13 cellular contexts compared by ENCODE assay signal in the genomic region with DNA sequence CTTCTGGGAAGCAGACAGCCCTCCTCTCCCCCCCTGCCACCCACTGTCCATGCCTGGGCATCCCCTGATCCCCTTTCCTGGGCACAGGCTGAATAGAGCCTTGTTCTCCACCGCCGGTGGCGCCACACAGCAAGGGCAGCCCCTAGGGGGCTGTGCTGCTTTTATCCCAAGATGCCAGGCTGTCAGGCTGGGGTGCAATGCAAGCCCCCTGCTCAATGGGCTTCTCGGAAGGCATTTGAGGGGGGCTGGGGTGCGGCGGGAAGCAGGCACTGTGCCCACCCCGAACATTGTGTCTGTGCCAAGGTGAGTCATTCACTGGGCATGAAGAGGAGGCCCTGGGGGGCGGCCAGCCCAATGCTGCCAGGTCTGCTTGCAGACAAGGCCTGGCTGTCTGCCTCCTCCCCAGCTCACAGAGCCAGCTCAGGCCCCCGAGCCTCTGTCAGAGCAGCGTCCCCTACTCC. TPM values are rescaled to one million over a fixed set of nuclear protein-coding genes. Genes with fewer than 3 reads are reported as not detected.
A peak's percentile ranks its signal among the peaks of the same experiment; 100 is the strongest.
DNase-seq lines count a peak whose midpoint lies in the region; ATAC-seq and TF ChIP-seq lines count a peak whose summit lies in the region.
"Had no signal": no experiment of that assay in that cellular context is flagged by ENCODE, and none has a peak within 500 bp of the region (broad histone marks: within the 10 kb centered on the region; RNA-seq: fewer than 3 reads in every experiment).

No MANE protein-coding gene starts in this region.

- H3K9me3 Mint-ChIP-seq in stimulated activated naive CD8-positive, alpha-beta T cell treated with anti-CD3 and anti-CD28 coated beads, Interleukin-15, amount 100 ng/mL, for 72 hours, result no peaks in the 10 kb centered on the region
- H3K9me3 Mint-ChIP-seq: activated naive CD4-positive, alpha-beta T cell treated with anti-CD3 and anti-CD28 coated beads, Interleukin-2, amount 50 U/mL, for 72 hours had no signal

- TF ChIP-seq CTCF in gastroesophageal sphincter (IDR thresholded peaks at IDR 0.05), result no peak

- intact Hi-C loops in posterior vena cava (cut with DNase I), result loop anchor here (5.0 to 10.0 kb wide), 3 partner anchors 105 to 218 kb away; partner anchors contain the start of genes ACBD4 (in 1 of the 2) and PLCD3 (in 1 of the 2)

- no peak overlapping the region for H3K4me3 Mint-ChIP-seq in stimulated activated naive CD8-positive, alpha-beta T cell treated with anti-CD3 and anti-CD28 coated beads, Interleukin-15, amount 100 ng/mL, for 72 hours

- no peak overlapping the region for H3K27ac Mint-ChIP-seq in stimulated activated naive CD8-positive, alpha-beta T cell treated with anti-CD3 and anti-CD28 coated beads, Interleukin-15, amount 100 ng/mL, for 72 hours
- H3K27ac Mint-ChIP-seq: activated naive CD4-positive, alpha-beta T cell treated with anti-CD3 and anti-CD28 coated beads, Interleukin-2, amount 50 U/mL, for 72 hours had no signal

- peaks cover 58% of the 10 kb centered on the region for H3K27me3 Mint-ChIP-seq in stimulated activated naive CD8-positive, alpha-beta T cell treated with anti-CD3 and anti-CD28 coated beads, Interleukin-15, amount 100 ng/mL, for 72 hours

- no peaks in the 10 kb centered on the region for H3K36me3 ChIP-seq in gastroesophageal sphincter

- no CpG with 5 or more reads among the region's 10 CpGs for WGBS in gastroesophageal sphincter (ENCODE audit: low coverage in 1 of 2), 2 donors

- no peak for TF ChIP-seq POLR2A in gastroesophageal sphincter (IDR thresholded peaks at IDR 0.05)

- peaks cover 18% of the 10 kb centered on the region for H3K4me1 Mint-ChIP-seq in stimulated activated naive CD8-positive, alpha-beta T cell treated with anti-CD3 and anti-CD28 coated beads, Interleukin-15, amount 100 ng/mL, for 72 hours

- TF ChIP-seq EP300 in gastroesophageal sphincter (IDR thresholded peaks at IDR 0.05), result no peak

- ATAC-seq in gastroesophageal sphincter (peak; percentile 61), GM21717 (IDR thresholded peaks at IDR 0.05; ENCODE audit: unreplicated experiment) (no peak)
- no peak for ATAC-seq in stimulated activated naive CD8-positive, alpha-beta T cell treated with anti-CD3 and anti-CD28 coated beads, Interleukin-15, amount 100 ng/mL, for 72 hours
- ATAC-seq: activated naive CD4-positive, alpha-beta T cell treated with anti-CD3 and anti-CD28 coated beads, Interleukin-2, amount 50 U/mL, for 72 hours had no signal

- H3K27ac ChIP-seq in gastroesophageal sphincter, result peak overlapping the region in 3 of 4 donors; percentile 63 to 73 (median 69)

- H3K27me3 ChIP-seq in gastroesophageal sphincter, result peaks cover 14% of the 10 kb centered on the region

- H3K4me3 ChIP-seq in gastroesophageal sphincter, result no peak overlapping the region

- no peaks in the 10 kb centered on the region for H3K9me3 ChIP-seq in gastroesophageal sphincter
- H3K9me3 ChIP-seq: Caco-2 had no signal

- DNase-seq in COR-L47 (lab: John Stamatoyannopoulos, UW), result peak; percentile 29
- DNase-seq in T1000 (lab: John Stamatoyannopoulos, UW), result peak; percentile 61
- peak; percentile 81 for DNase-seq in posterior vena cava (ENCODE audit: low spot score)
- DNase-seq in central memory CD4-positive, alpha-beta T cell, result no peak
- DNase-seq in stimulated activated naive CD8-positive, alpha-beta T cell treated with anti-CD3 and anti-CD28 coated beads, Interleukin-15, amount 100 ng/mL, for 72 hours, result no peak
- no peak for DNase-seq in activated CD4-positive, alpha-beta T cell treated with anti-CD3 and anti-CD28 coated beads for 48 hours
- DNase-seq: NCI-H1417 treated with DMSO at 0.1 percent for 48 hours, small intestine had no signal

- H3K4me1 ChIP-seq in gastroesophageal sphincter, result peaks cover 0 to 35% (median 14%) of the 10 kb centered on the region in 3 donors

RNA-seq across cellular contexts. Expression of gene GFAP, which starts 1.5 kb away (rescaled TPM):
- total RNA-seq in gastroesophageal sphincter (1 to 10 TPM in 2 of 4 donors, under 1 TPM in 1, not detected in 1; 0.77 to 3.8 (median 1.1) TPM), posterior vena cava (1 to 10 TPM in 1 of 2 donors, under 1 TPM in 1; 0.51 to 1.7 TPM)
- total RNA-seq: activated naive CD4-positive, alpha-beta T cell treated with anti-CD3 and anti-CD28 coated beads, Interleukin-2, amount 50 U/mL, for 72 hours; Caco-2; T-helper 1 cell treated with Interleukin-12 subunit alpha and Interleukin-12 subunit beta and Interleukin-4 antibody, amounts not matched to agents 30 ng/mL and 1 ng/mL, for 36 hours had no signal

RNA-seq across cellular contexts. Expression of gene EFTUD2, which starts 17.6 kb away (rescaled TPM):
- total RNA-seq in gastroesophageal sphincter (10 to 100 TPM; 45.1 to 71.2 (median 57.8) TPM), posterior vena cava (10 to 100 TPM; 65.2 to 71.9 TPM)

RNA-seq across cellular contexts. Expression of gene KIF18B, which starts 30.8 kb away (rescaled TPM):
- total RNA-seq in gastroesophageal sphincter (under 1 TPM in 3 of 4 donors, not detected in 1; 0.08 to 0.35 (median 0.27) TPM), posterior vena cava (under 1 TPM; 0.10 to 0.65 TPM)

RNA-seq across cellular contexts. Expression of gene C1QL1, which starts 51.3 kb away (rescaled TPM):
- 1 to 10 TPM; 4.1 to 7.1 (median 5.0) TPM for total RNA-seq in gastroesophageal sphincter
- under 1 TPM; 0.19 to 0.42 TPM for total RNA-seq in posterior vena cava

Comparison
In these comparisons a context has a peak if more than half of its experiments do, and no peak if none do; other contexts are left out.
1. DNase-seq: peak in COR-L47 (single experiment), T1000 (single experiment) and posterior vena cava (single experiment); none in central memory CD4-positive, alpha-beta T cell (single experiment), stimulated activated naive CD8-positive, alpha-beta T cell treated with anti-CD3 and anti-CD28 coated beads, Interleukin-15, amount 100 ng/mL, for 72 hours (0 of 2) and activated CD4-positive, alpha-beta T cell treated with anti-CD3 and anti-CD28 coated beads for 48 hours (single experiment).